ENCODE assay signal across 1 cellular context in the genomic region with DNA sequence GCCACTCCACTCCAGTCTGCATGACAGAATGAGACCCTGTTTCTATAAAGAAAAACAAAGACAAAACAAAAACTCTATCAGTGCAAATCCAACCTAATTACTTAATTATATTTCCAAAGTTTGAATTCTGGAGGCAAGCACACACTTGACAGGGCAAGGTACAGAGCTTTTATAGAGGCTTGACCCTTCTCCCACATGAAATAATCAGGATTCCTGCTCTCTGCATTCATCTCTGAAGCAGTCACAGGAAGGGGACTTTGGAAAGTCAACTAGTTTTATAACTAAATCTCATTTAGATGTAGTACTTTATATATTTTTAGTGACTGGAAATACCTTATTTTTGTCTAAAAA.
TF ChIP-seq lines count a peak whose summit lies in the region.

No MANE protein-coding gene starts in this region.

TF ChIP-seq in HCT116, 20 proteins besides CTCF, POLR2A, EP300 and RAD21:
- TF ChIP-seq EZH2 (IDR thresholded peaks at IDR 0.05) (no peak), SIN3A (IDR thresholded peaks at IDR 0.05; ENCODE audit: low read depth) (no peak), SP1 (IDR thresholded peaks at IDR 0.05; ENCODE audit: low read depth) (no peak), SRF (IDR thresholded peaks at IDR 0.05; ENCODE audit: low read depth) (no peak), FOSL1 (IDR thresholded peaks at IDR 0.05; ENCODE audit: low read depth) (no peak), EZH2phosphoT487 (IDR thresholded peaks at IDR 0.05; ENCODE audit: borderline replicate concordance) (no peak), TCF7L2 (IDR thresholded peaks at IDR 0.05; ENCODE audit: borderline replicate concordance, extremely low read depth, insufficient read depth, insufficient read length) (no peak), POLR2AphosphoS5 (IDR thresholded peaks at IDR 0.05; ENCODE audit: low read depth, low read length) (no peak), ZFX (IDR thresholded peaks at IDR 0.05) (no peak), EGR1 (IDR thresholded peaks at IDR 0.05; ENCODE audit: low read depth) (no peak), CBX3 (IDR thresholded peaks at IDR 0.05; ENCODE audit: low read depth) (no peak), ELF1 (IDR thresholded peaks at IDR 0.05; ENCODE audit: borderline replicate concordance, low read depth) (no peak), JUND (IDR thresholded peaks at IDR 0.05) (no peak), YY1 (IDR thresholded peaks at IDR 0.05; ENCODE audit: extremely low read depth, insufficient replicate concordance, low read depth, low read length) (no peak)
- TF ChIP-seq, protein P1, sequence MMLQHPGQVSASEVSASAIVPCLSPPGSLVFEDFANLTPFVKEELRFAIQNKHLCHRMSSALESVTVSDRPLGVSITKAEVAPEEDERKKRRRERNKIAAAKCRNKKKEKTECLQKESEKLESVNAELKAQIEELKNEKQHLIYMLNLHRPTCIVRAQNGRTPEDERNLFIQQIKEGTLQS (IDR thresholded peaks at IDR 0.05) = no peak
- TF ChIP-seq, protein P2, sequence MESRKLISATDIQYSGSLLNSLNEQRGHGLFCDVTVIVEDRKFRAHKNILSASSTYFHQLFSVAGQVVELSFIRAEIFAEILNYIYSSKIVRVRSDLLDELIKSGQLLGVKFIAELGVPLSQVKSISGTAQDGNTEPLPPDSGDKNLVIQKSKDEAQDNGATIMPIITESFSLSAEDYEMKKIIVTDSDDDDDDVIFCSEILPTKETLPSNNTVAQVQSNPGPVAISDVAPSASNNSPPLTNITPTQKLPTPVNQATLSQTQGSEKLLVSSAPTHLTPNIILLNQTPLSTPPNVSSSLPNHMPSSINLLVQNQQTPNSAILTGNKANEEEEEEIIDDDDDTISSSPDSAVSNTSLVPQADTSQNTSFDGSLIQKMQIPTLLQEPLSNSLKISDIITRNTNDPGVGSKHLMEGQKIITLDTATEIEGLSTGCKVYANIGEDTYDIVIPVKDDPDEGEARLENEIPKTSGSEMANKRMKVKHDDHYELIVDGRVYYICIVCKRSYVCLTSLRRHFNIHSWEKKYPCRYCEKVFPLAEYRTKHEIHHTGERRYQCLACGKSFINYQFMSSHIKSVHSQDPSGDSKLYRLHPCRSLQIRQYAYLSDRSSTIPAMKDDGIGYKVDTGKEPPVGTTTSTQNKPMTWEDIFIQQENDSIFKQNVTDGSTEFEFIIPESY (IDR thresholded peaks at IDR 0.05; ENCODE audit: extremely low read depth, insufficient replicate concordance, low read length) = no peak
